Comparison of ENCODE assay signal across 1 cellular context in genomic region chr12:778615-779014, GRCh38.
TF ChIP-seq lines count a peak whose summit lies in the region.

No MANE protein-coding gene starts in this region.

TF ChIP-seq in IMR-90, 13 proteins besides CTCF, POLR2A, EP300 and RAD21:
- TF ChIP-seq BHLHE40 (IDR thresholded peaks at IDR 0.05; ENCODE audit: low read depth, low read length): no peak
- no peak for TF ChIP-seq FOS (IDR thresholded peaks at IDR 0.05; ENCODE audit: low read depth, low read length)
- no peak for TF ChIP-seq CEBPB (IDR thresholded peaks at IDR 0.05; ENCODE audit: low read depth, low read length)
- no peak for TF ChIP-seq MAZ (IDR thresholded peaks at IDR 0.05; ENCODE audit: borderline replicate concordance, low read depth, low read length)
- no peak for TF ChIP-seq RCOR1 (IDR thresholded peaks at IDR 0.05; ENCODE audit: insufficient replicate concordance, low read length)
- TF ChIP-seq USF2 (IDR thresholded peaks at IDR 0.05; ENCODE audit: low read depth, low read length): no peak
- no peak for TF ChIP-seq SMC3 (IDR thresholded peaks at IDR 0.05; ENCODE audit: low read depth, low read length)
- TF ChIP-seq NFE2L2 (IDR thresholded peaks at IDR 0.05; ENCODE audit: low read depth, low read length): no peak
- no peak for TF ChIP-seq MAFK (IDR thresholded peaks at IDR 0.05; ENCODE audit: low read depth, low read length)
- no peak for TF ChIP-seq CHD1 (IDR thresholded peaks at IDR 0.05; ENCODE audit: low read depth, low read length)
- TF ChIP-seq MXI1 (IDR thresholded peaks at IDR 0.05; ENCODE audit: borderline replicate concordance, low read depth, low read length): no peak
- no peak for TF ChIP-seq ELK1 (IDR thresholded peaks at IDR 0.05; ENCODE audit: borderline replicate concordance, low read depth, low read length)
- no peak for TF ChIP-seq RFX5 (IDR thresholded peaks at IDR 0.05; ENCODE audit: low read depth, low read length)
